In the genomic region with DNA sequence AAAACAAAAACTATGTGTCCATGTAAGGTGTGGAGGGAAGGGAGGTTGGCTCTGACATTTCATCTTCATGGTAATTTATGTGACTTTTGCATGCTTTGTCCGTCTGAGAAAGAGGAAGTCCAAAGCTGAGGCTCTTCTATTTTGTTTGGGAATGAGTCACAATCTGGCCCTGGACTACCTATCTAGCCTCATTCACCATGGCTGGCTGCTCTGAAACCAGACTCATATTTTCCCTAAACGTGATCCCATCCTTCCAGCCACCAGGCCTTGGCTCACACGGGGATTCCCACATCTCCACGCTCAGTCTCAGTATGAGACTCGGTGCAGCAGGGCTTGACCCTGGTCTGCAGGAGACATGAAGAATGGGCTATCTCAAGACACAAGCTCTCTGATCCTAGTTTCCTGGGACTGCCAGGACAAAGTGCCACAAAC, we compare ENCODE assay signal across 12 cellular contexts.
A peak's percentile ranks its signal among the peaks of the same experiment; 100 is the strongest.
DNase-seq lines count a peak whose midpoint lies in the region; ATAC-seq, FAIRE-seq and TF ChIP-seq lines count a peak whose summit lies in the region.
"Had no signal": no experiment of that assay in that cellular context is flagged by ENCODE, and none has a peak within 500 bp of the region (broad histone marks: within the 10 kb centered on the region; RNA-seq: fewer than 3 reads in every experiment).

No MANE protein-coding gene starts in this region.

- no peak for TF ChIP-seq RAD21 in HepG2 (CRISPR knock-in tag; IDR thresholded peaks at IDR 0.05)

- CTCF ChIA-PET in HepG2 (lab: Yijun Ruan, JAX; ENCODE audit: low intra/inter-chr PET ratio, low total read pairs), result no interaction called here

- H4K20me1 ChIP-seq in HepG2 (ENCODE audit: insufficient read depth, low read length), result no peaks in the 10 kb centered on the region

- WGBS in HepG2 (ENCODE audit: low lambda C conversion rate), result 13% methylated on average over 4 of the region's 5 CpGs

- TF ChIP-seq EP300 in HepG2 (IDR thresholded peaks at IDR 0.05; ENCODE audit: low read depth in 2 of 2, low read length in 2 of 2), result no peak
- no peak for TF ChIP-seq EP300 in HepG2 (CRISPR knock-in tag; IDR thresholded peaks at IDR 0.05; ENCODE audit: borderline replicate concordance)

- BruUV-seq in HepG2 (replicated peaks; lab: Mats Ljungman, UMichigan), result no TSS peak

- no peak for FAIRE-seq in HepG2 (lab: Jason Lieb, UNC)

- intact Hi-C loops in HepG2 (cut with micrococcal nuclease; ENCODE audit: unreplicated experiment), result no loop called here

- DNase-seq in GM04504 (ENCODE audit: low read depth) (peak; percentile 46), epithelial cell of esophagus (ENCODE audit: low read depth) (peak; percentile 37), substantia nigra (lab: John Stamatoyannopoulos, UW) (no peak), hepatic stellate cell (ENCODE audit: low spot score) (no peak), HepG2 (ENCODE audit: low spot score) (no peak)
- no peak for DNase-seq in effector CD8-positive, alpha-beta T cell (lab: John Stamatoyannopoulos, UW)
- DNase-seq: DMS153, Karpas-422, midbrain, T-helper 9 cell had no signal

- H3K9me3 ChIP-seq in HepG2 (ENCODE audit: low read length), result no peaks in the 10 kb centered on the region

- no peaks in the 10 kb centered on the region for H3K4me1 ChIP-seq in HepG2 (ENCODE audit: insufficient read depth, low read length)

- no peak overlapping the region for H3K9ac ChIP-seq in HepG2 (ENCODE audit: insufficient read depth, low read depth, low read length)

- H3K36me3 ChIP-seq in HepG2 (replicated peaks in 1 of 2; ENCODE audit: control insufficient read depth in 1 of 2, insufficient read depth in 2 of 2, low read length in 2 of 2), result no peaks in the 10 kb centered on the region

- TF ChIP-seq CTCF in epithelial cell of esophagus (IDR thresholded peaks at IDR 0.05; ENCODE audit: insufficient read depth, low read depth, low read length, missing control alignments), result no peak
- TF ChIP-seq CTCF in HepG2 (CRISPR knock-in tag; IDR thresholded peaks at IDR 0.05), result no peak

- H3K27me3 ChIP-seq in HepG2 (ENCODE audit: control insufficient read depth in 1 of 2, insufficient read depth in 2 of 2, low read length in 2 of 2), result no peaks in the 10 kb centered on the region; a peak in 1 of 5 replicates

- H2AFZ ChIP-seq in HepG2 (ENCODE audit: low read length), result no peak overlapping the region

- in situ Hi-C loops in HepG2 (cut with HindIII; ENCODE audit: extremely low pct_ligation_motif_present, low pct_unique_long_range_greater_than_20kb), result no loop called here

- POLR2A ChIA-PET in HepG2 (lab: Yijun Ruan, JAX), result no interaction called here

- H3K27ac ChIP-seq in substantia nigra (ENCODE audit: low read depth, low read length, poor library complexity, severe bottlenecking) (no peak overlapping the region), HepG2 (ENCODE audit: extremely low read length, insufficient read depth, low read length) (no peak overlapping the region)

- TF ChIP-seq POLR2A in HepG2 (IDR thresholded peaks at IDR 0.05; ENCODE audit: insufficient read depth in 1 of 2, low read depth in 2 of 2, low read length in 2 of 2), result no peak

- no peaks in the 10 kb centered on the region for H3K79me2 ChIP-seq in HepG2 (ENCODE audit: insufficient read depth, low read length)

- H3K4me2 ChIP-seq in HepG2 (ENCODE audit: low read depth, low read length), result no peak overlapping the region

- peak; percentile 78 for ATAC-seq in GM21390 (IDR thresholded peaks at IDR 0.05; ENCODE audit: unreplicated experiment)
- ATAC-seq in HG03378 (IDR thresholded peaks at IDR 0.05; ENCODE audit: unreplicated experiment), result peak; percentile 93
- no peak for ATAC-seq in HepG2

- H3K4me3 ChIP-seq in epithelial cell of esophagus (ENCODE audit: low read length) (no peak overlapping the region), HepG2 (replicated peaks in 1 of 3; ENCODE audit: insufficient read depth in 1 of 3, low read depth in 2 of 3, low read length in 3 of 3) (no peak overlapping the region)

TF ChIP-seq in HepG2, 621 proteins besides CTCF, POLR2A, EP300 and RAD21:
- TF ChIP-seq EED (CRISPR knock-in tag; IDR thresholded peaks at IDR 0.05), result no peak
- TF ChIP-seq ZNF570 (CRISPR knock-in tag; IDR thresholded peaks at IDR 0.05; ENCODE audit: borderline replicate concordance), result no peak
- TF ChIP-seq, protein P1, sequence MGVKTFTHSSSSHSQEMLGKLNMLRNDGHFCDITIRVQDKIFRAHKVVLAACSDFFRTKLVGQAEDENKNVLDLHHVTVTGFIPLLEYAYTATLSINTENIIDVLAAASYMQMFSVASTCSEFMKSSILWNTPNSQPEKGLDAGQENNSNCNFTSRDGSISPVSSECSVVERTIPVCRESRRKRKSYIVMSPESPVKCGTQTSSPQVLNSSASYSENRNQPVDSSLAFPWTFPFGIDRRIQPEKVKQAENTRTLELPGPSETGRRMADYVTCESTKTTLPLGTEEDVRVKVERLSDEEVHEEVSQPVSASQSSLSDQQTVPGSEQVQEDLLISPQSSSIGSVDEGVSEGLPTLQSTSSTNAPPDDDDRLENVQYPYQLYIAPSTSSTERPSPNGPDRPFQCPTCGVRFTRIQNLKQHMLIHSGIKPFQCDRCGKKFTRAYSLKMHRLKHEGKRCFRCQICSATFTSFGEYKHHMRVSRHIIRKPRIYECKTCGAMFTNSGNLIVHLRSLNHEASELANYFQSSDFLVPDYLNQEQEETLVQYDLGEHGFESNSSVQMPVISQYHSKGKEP (CRISPR knock-in tag; IDR thresholded peaks at IDR 0.05), result no peak
- TF ChIP-seq PITX1 (CRISPR knock-in tag; IDR thresholded peaks at IDR 0.05), result no peak
- no peak for TF ChIP-seq JUN (CRISPR knock-in tag; IDR thresholded peaks at IDR 0.05)
- TF ChIP-seq RBM22 (optimal IDR thresholded peaks at IDR 0.05; ENCODE audit: low read length), result no peak
- TF ChIP-seq EZH2 (conservative IDR thresholded peaks at IDR 0.05; ENCODE audit: low read depth, low read length), result no peak
- TF ChIP-seq, protein P2, sequence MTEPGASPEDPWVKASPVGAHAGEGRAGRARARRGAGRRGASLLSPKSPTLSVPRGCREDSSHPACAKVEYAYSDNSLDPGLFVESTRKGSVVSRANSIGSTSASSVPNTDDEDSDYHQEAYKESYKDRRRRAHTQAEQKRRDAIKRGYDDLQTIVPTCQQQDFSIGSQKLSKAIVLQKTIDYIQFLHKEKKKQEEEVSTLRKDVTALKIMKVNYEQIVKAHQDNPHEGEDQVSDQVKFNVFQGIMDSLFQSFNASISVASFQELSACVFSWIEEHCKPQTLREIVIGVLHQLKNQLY (CRISPR knock-in tag; IDR thresholded peaks at IDR 0.05), result no peak
- TF ChIP-seq SRSF9 (IDR thresholded peaks at IDR 0.05; ENCODE audit: borderline replicate concordance, insufficient read depth, low read depth, low read length, poor library complexity, severe bottlenecking), result no peak
- TF ChIP-seq SNRNP70 (IDR thresholded peaks at IDR 0.05; ENCODE audit: low read depth, low read length), result no peak
- no peak for TF ChIP-seq NONO (IDR thresholded peaks at IDR 0.05)
- TF ChIP-seq NONO (CRISPR knock-in tag; conservative IDR thresholded peaks at IDR 0.05), result no peak
- TF ChIP-seq, protein P3, sequence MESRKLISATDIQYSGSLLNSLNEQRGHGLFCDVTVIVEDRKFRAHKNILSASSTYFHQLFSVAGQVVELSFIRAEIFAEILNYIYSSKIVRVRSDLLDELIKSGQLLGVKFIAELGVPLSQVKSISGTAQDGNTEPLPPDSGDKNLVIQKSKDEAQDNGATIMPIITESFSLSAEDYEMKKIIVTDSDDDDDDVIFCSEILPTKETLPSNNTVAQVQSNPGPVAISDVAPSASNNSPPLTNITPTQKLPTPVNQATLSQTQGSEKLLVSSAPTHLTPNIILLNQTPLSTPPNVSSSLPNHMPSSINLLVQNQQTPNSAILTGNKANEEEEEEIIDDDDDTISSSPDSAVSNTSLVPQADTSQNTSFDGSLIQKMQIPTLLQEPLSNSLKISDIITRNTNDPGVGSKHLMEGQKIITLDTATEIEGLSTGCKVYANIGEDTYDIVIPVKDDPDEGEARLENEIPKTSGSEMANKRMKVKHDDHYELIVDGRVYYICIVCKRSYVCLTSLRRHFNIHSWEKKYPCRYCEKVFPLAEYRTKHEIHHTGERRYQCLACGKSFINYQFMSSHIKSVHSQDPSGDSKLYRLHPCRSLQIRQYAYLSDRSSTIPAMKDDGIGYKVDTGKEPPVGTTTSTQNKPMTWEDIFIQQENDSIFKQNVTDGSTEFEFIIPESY (CRISPR knock-in tag; IDR thresholded peaks at IDR 0.05), result no peak
- no peak for TF ChIP-seq POLR2AphosphoS5 (IDR thresholded peaks at IDR 0.05; ENCODE audit: low read depth, low read length)
- no peak for TF ChIP-seq ZNF776 (CRISPR knock-in tag; IDR thresholded peaks at IDR 0.05)
- no peak for TF ChIP-seq KAT2B (IDR thresholded peaks at IDR 0.05; ENCODE audit: borderline replicate concordance, low read depth, low read length)
- no peak for TF ChIP-seq ZNF619 (CRISPR knock-in tag; IDR thresholded peaks at IDR 0.05)

Comparison
In these comparisons a context has a peak if more than half of its experiments do, and no peak if none do; other contexts are left out.
1. DNase-seq: peak in GM04504 (single experiment) and epithelial cell of esophagus (single experiment); none in effector CD8-positive, alpha-beta T cell (single experiment), substantia nigra (0 of 49), hepatic stellate cell (single experiment) and HepG2 (single experiment).